1 cellular context compared by ENCODE assay signal in genomic region chr2:213187833-213188532, GRCh38.
TF ChIP-seq lines count a peak whose summit lies in the region.

No MANE protein-coding gene starts in this region.

TF ChIP-seq in HepG2, 621 proteins besides CTCF, POLR2A, EP300 and RAD21 (continued from another document):
- TF ChIP-seq AKNA (CRISPR knock-in tag; IDR thresholded peaks at IDR 0.05; ENCODE audit: borderline replicate concordance) (no peak), E2F1 (CRISPR knock-in tag; IDR thresholded peaks at IDR 0.05) (no peak), ZNF160 (CRISPR knock-in tag; IDR thresholded peaks at IDR 0.05) (no peak), ZNF83 (CRISPR knock-in tag; IDR thresholded peaks at IDR 0.05; ENCODE audit: borderline replicate concordance) (no peak), CHCHD3 (CRISPR knock-in tag; IDR thresholded peaks at IDR 0.05) (no peak), TERF1 (CRISPR knock-in tag; IDR thresholded peaks at IDR 0.05) (no peak), HNF4A (CRISPR knock-in tag; IDR thresholded peaks at IDR 0.05) (peak; percentile 38; the same call in 1 of the 2 replicates), TEAD3 (CRISPR knock-in tag; optimal IDR thresholded peaks at IDR 0.05; ENCODE audit: borderline replicate concordance) (peak; percentile 100), NAIF1 (CRISPR knock-in tag; IDR thresholded peaks at IDR 0.05; ENCODE audit: borderline replicate concordance) (no peak), HNRNPK (IDR thresholded peaks at IDR 0.05; ENCODE audit: low read depth, low read length, poor library complexity, severe bottlenecking) (no peak), NCOA1 (CRISPR knock-in tag; IDR thresholded peaks at IDR 0.05) (no peak), MAZ (IDR thresholded peaks at IDR 0.05; ENCODE audit: borderline replicate concordance, low read depth, low read length) (peak; percentile 47; the same call in 1 of the 2 replicates), MAZ (CRISPR knock-in tag; IDR thresholded peaks at IDR 0.05; ENCODE audit: low read depth) (no peak), HOXA9 (CRISPR knock-in tag; IDR thresholded peaks at IDR 0.05; ENCODE audit: borderline replicate concordance) (no peak), SOX13 (IDR thresholded peaks at IDR 0.05) (no peak), SOX13 (CRISPR knock-in tag; conservative IDR thresholded peaks at IDR 0.05 in 1 of 2, IDR thresholded peaks at IDR 0.05 in 1 of 2) (peak in 1 of 2 experiments; percentile 36; a peak in 1 of 4 replicates), ELF1 (CRISPR knock-in tag; IDR thresholded peaks at IDR 0.05) (no peak), ZNF530 (CRISPR knock-in tag; IDR thresholded peaks at IDR 0.05; ENCODE audit: low read depth) (no peak), ZBTB38 (CRISPR knock-in tag; IDR thresholded peaks at IDR 0.05) (no peak), NCOA5 (CRISPR knock-in tag; IDR thresholded peaks at IDR 0.05) (no peak), ZNF24 (IDR thresholded peaks at IDR 0.05) (no peak), ZNF329 (CRISPR knock-in tag; IDR thresholded peaks at IDR 0.05; ENCODE audit: low read depth) (no peak), SUZ12 (IDR thresholded peaks at IDR 0.05; ENCODE audit: low read depth, low read length) (no peak), MYNN (CRISPR knock-in tag; IDR thresholded peaks at IDR 0.05; ENCODE audit: low read depth) (no peak), RFX1 (IDR thresholded peaks at IDR 0.05) (no peak), CBX2 (IDR thresholded peaks at IDR 0.05; ENCODE audit: low read depth, low read length) (no peak), CBX2 (CRISPR knock-in tag; IDR thresholded peaks at IDR 0.05; ENCODE audit: low read depth) (no peak), MBD4 (IDR thresholded peaks at IDR 0.05; ENCODE audit: borderline replicate concordance, low read length) (no peak), ATF7-NPFF (CRISPR knock-in tag; IDR thresholded peaks at IDR 0.05; ENCODE audit: low read depth) (0 out of 2 replicates have a peak, but pooled peaks have one; percentile 35), ATF2 (CRISPR knock-in tag; IDR thresholded peaks at IDR 0.05) (no peak), ZNF276 (CRISPR knock-in tag; IDR thresholded peaks at IDR 0.05; ENCODE audit: low read depth) (no peak), PAX8 (CRISPR knock-in tag; IDR thresholded peaks at IDR 0.05; ENCODE audit: borderline replicate concordance) (no peak), SCMH1 (CRISPR knock-in tag; IDR thresholded peaks at IDR 0.05; ENCODE audit: borderline replicate concordance) (no peak), SP1 (IDR thresholded peaks at IDR 0.05) (no peak), SP1 (CRISPR knock-in tag; IDR thresholded peaks at IDR 0.05) (no peak), ZNF891 (CRISPR knock-in tag; IDR thresholded peaks at IDR 0.05) (no peak), ZNF33A (CRISPR knock-in tag; IDR thresholded peaks at IDR 0.05; ENCODE audit: borderline replicate concordance) (no peak), TRIM24 (CRISPR knock-in tag; IDR thresholded peaks at IDR 0.05) (no peak), ZNF75D (CRISPR knock-in tag; IDR thresholded peaks at IDR 0.05; ENCODE audit: borderline replicate concordance) (no peak), FOXO1 (CRISPR knock-in tag; IDR thresholded peaks at IDR 0.05) (0 out of 2 replicates have a peak, but pooled peaks have one; percentile 20), ZNF280B (CRISPR knock-in tag; IDR thresholded peaks at IDR 0.05; ENCODE audit: borderline replicate concordance) (no peak), SKI (IDR thresholded peaks at IDR 0.05; ENCODE audit: partially characterized antibody) (no peak), ZNF367 (CRISPR knock-in tag; IDR thresholded peaks at IDR 0.05; ENCODE audit: borderline replicate concordance) (no peak), ZNF296 (CRISPR knock-in tag; conservative IDR thresholded peaks at IDR 0.05) (no peak), FOXP4 (CRISPR knock-in tag; IDR thresholded peaks at IDR 0.05) (no peak), ARID5B (CRISPR knock-in tag; IDR thresholded peaks at IDR 0.05) (peak; percentile 59), POLR2G (IDR thresholded peaks at IDR 0.05; ENCODE audit: low read depth, low read length) (no peak), ZKSCAN8 (CRISPR knock-in tag; IDR thresholded peaks at IDR 0.05; ENCODE audit: borderline replicate concordance) (no peak), ZNF282 (IDR thresholded peaks at IDR 0.05; ENCODE audit: partially characterized antibody) (no peak)
TF ChIP-seq in HepG2: peak in this region for 8.
